In the genomic region with DNA sequence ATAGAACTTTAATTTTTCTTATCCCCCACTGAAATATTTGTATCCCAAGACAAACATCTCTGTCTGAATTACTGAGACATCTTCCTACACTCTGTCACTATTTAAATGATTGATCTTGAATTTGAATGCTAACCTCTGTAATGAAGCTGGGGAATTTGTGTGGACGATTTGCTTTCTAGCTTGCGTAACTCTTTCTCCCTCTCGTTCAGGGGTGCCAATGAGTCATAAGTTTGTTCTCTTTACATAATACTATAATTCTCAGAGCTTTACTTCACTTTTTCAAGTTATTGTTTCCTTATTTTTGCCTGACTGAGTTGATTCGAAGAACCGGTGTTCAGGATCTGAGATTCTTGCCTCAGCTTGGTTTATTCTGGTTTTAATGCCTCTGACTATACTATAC, we compare ENCODE assay signal across 18 cellular contexts.
"Had no signal": no experiment of that assay in that cellular context is flagged by ENCODE, and none has a peak within 500 bp of the region (broad histone marks: within the 10 kb centered on the region; RNA-seq: fewer than 3 reads in every experiment).

No MANE protein-coding gene starts in this region.

- H3K36me3 ChIP-seq: esophagus muscularis mucosa, left lung, upper lobe of left lung had no signal

- H3K27ac ChIP-seq: esophagus muscularis mucosa, hepatocyte, left lung, upper lobe of left lung had no signal

- H3K9me3 ChIP-seq: esophagus muscularis mucosa had no signal

- H3K4me3 ChIP-seq: esophagus muscularis mucosa, hepatocyte, left lung, upper lobe of left lung had no signal

- H3K4me1 ChIP-seq: esophagus muscularis mucosa, left lung, upper lobe of left lung had no signal

- DNase-seq: activated CD4-positive, alpha-beta T cell treated with anti-CD3 and anti-CD28 coated beads for 1 hour; activated CD4-positive, alpha-beta T cell treated with anti-CD3 and anti-CD28 coated beads, Interleukin-2, amount 50 U/mL, for 1 hour; activated CD8-positive, alpha-beta T cell treated with anti-CD3 and anti-CD28 coated beads, Interleukin-2, amount 10 ng/mL, durations not matched to agents 7 days and 5 days; activated gamma-delta T cell treated with Interleukin-2 at 50 U/mL for 16 hours; aorta; caudate nucleus; effector memory CD4-positive, alpha-beta T cell; glutamatergic neuron; immature natural killer cell; kidney glomerular epithelial cell; left lung; natural killer cell; retina; stimulated activated CD4-positive, alpha-beta T cell treated with anti-CD3 and anti-CD28 coated beads, Interleukin-4, amount 100 ng/mL, for 4 hours; stimulated activated naive CD8-positive, alpha-beta T cell treated with anti-CD3 and anti-CD28 coated beads, Interleukin-15, Interleukin-2, amounts not matched to agents 100 U/mL and 50 U/mL, for 24 hours; upper lobe of left lung had no signal

- H3K27me3 ChIP-seq: esophagus muscularis mucosa, hepatocyte, left lung, upper lobe of left lung had no signal
